ENCODE assay signal across 21 cellular contexts in genomic region chr3:195023989-195024388, GRCh38.
DNase-seq lines count a peak whose midpoint lies in the region; ATAC-seq, FAIRE-seq and TF ChIP-seq lines count a peak whose summit lies in the region.
"Had no signal": no experiment of that assay in that cellular context is flagged by ENCODE, and none has a peak within 500 bp of the region (broad histone marks: within the 10 kb centered on the region; RNA-seq: fewer than 3 reads in every experiment).

No MANE protein-coding gene starts in this region.

- H3K27me3 ChIP-seq in K562 (ENCODE audit: control insufficient read depth in 2 of 2, insufficient read depth in 2 of 2, low read length in 2 of 2) = peaks cover 28 to 50% of the 10 kb centered on the region in 2 experiments
- H3K27me3 ChIP-seq in trophoblast cell (ENCODE audit: insufficient read depth, low read length) = no peaks in the 10 kb centered on the region
- H3K27me3 ChIP-seq in upper lobe of right lung = no peaks in the 10 kb centered on the region
- no peaks in the 10 kb centered on the region for H3K27me3 ChIP-seq in pancreas
- H3K27me3 ChIP-seq: BE2C had no signal

- H2AFZ ChIP-seq in K562 (ENCODE audit: low read depth, low read length) (no peak overlapping the region), trophoblast cell (ENCODE audit: insufficient read depth, low read length, poor library complexity) (no peak overlapping the region)

- H3K4me1 ChIP-seq in K562 (replicated peaks in 1 of 2; ENCODE audit: control insufficient read depth in 2 of 2, insufficient read depth in 2 of 2, low read length in 2 of 2) (no peaks in the 10 kb centered on the region), trophoblast cell (ENCODE audit: control insufficient read depth in 1 of 2, insufficient read depth in 2 of 2, low read length in 2 of 2) (no peaks in the 10 kb centered on the region), upper lobe of right lung (no peaks in the 10 kb centered on the region), pancreas (peaks cover 0 to 1% (median 0%) of the 10 kb centered on the region in 3 donors)
- H3K4me1 ChIP-seq: BE2C had no signal

- H3K4me3 ChIP-seq in K562 = no peak overlapping the region
- peak overlapping the region; percentile 38 for H3K4me3 ChIP-seq in trophoblast cell (ENCODE audit: low read depth, low read length)
- H3K4me3 ChIP-seq in upper lobe of right lung = no peak overlapping the region
- no peak overlapping the region for H3K4me3 ChIP-seq in pancreas

- FAIRE-seq in HTR-8/SVneo (lab: Jason Lieb, UNC) = peak; percentile 60
- FAIRE-seq in K562 (lab: Jason Lieb, UNC) = no peak
- FAIRE-seq in pancreas (lab: Jason Lieb, UNC) = no peak
- FAIRE-seq: GM12892, GM18507, H1 had no signal

- intact Hi-C loops in K562 (cut with micrococcal nuclease) (no loop called here), upper lobe of right lung (cut with DNase I) (no loop called here), pancreas (cut with DNase I) (no loop called here)

- TF ChIP-seq CTCF in K562 (IDR thresholded peaks at IDR 0.05 in 2 of 3, conservative IDR thresholded peaks at IDR 0.05 in 1 of 3; ENCODE audit: insufficient read depth in 2 of 3, low read depth in 1 of 3, low read length in 3 of 3) (no peak), upper lobe of right lung (IDR thresholded peaks at IDR 0.05) (no peak), pancreas (IDR thresholded peaks at IDR 0.05) (no peak)

- H3K27ac ChIP-seq in K562 (ENCODE audit: extremely low read depth, low read depth, low read length) (no peak overlapping the region), trophoblast cell (ENCODE audit: low read depth, low read length) (no peak overlapping the region), upper lobe of right lung (no peak overlapping the region), pancreas (no peak overlapping the region)

- ATAC-seq in K562 (no peak), upper lobe of right lung (no peak), pancreas (no peak)

- no peaks in the 10 kb centered on the region for H4K20me1 ChIP-seq in K562 (replicated peaks; ENCODE audit: control insufficient read depth, insufficient read depth, low read length)

- no peak overlapping the region for H2BK5ac ChIP-seq in trophoblast cell (ENCODE audit: low read depth, low read length, poor library complexity)

- H3K4ac ChIP-seq in trophoblast cell (ENCODE audit: low read depth, low read length) = no peak overlapping the region

- peaks cover 4% of the 10 kb centered on the region; the same call in 1 of the 2 replicates for H3K9me3 ChIP-seq in K562 (replicated peaks; ENCODE audit: control insufficient read depth, insufficient read depth, low read depth, low read length)
- peaks cover 4% of the 10 kb centered on the region for H3K9me3 ChIP-seq in trophoblast cell (ENCODE audit: insufficient read depth, low read depth, low read length)
- no peaks in the 10 kb centered on the region for H3K9me3 ChIP-seq in upper lobe of right lung
- H3K9me3 ChIP-seq in pancreas = no peaks in the 10 kb centered on the region
- H3K9me3 ChIP-seq: BE2C had no signal

- no peak overlapping the region for H4K8ac ChIP-seq in trophoblast cell (ENCODE audit: low read depth, low read length)

- no peak overlapping the region for H2AK5ac ChIP-seq in trophoblast cell (ENCODE audit: low read length)

- H2BK120ac ChIP-seq in trophoblast cell (ENCODE audit: insufficient read depth, low read length, poor library complexity) = no peak overlapping the region

- no peak for TF ChIP-seq EP300 in K562 (IDR thresholded peaks at IDR 0.05; ENCODE audit: low read length)

- TF ChIP-seq RAD21 in K562 (CRISPR knock-in tag; conservative IDR thresholded peaks at IDR 0.05 in 1 of 2, IDR thresholded peaks at IDR 0.05 in 1 of 2) = no peak

- H3K9ac ChIP-seq in K562 (ENCODE audit: insufficient read depth in 1 of 2, low read depth in 2 of 2, low read length in 2 of 2) (no peak overlapping the region), trophoblast cell (ENCODE audit: low read length) (no peak overlapping the region)

- in situ Hi-C loops in K562 (cut with MboI) = no loop called here

- no peak overlapping the region for H4K91ac ChIP-seq in trophoblast cell (ENCODE audit: low read depth, low read length)

- no peak overlapping the region for H3K14ac ChIP-seq in trophoblast cell (ENCODE audit: low read length)

- H3K9me1 ChIP-seq in K562 (ENCODE audit: control insufficient read depth, insufficient read depth, low read length) = no peaks in the 10 kb centered on the region

- TF ChIP-seq POLR2A in K562 (conservative IDR thresholded peaks at IDR 0.05) = no peak

- no peak overlapping the region for H3K4me2 ChIP-seq in K562 (ENCODE audit: insufficient read depth, low read length)
- no peak overlapping the region for H3K4me2 ChIP-seq in trophoblast cell (ENCODE audit: low read length)

- H3K18ac ChIP-seq in trophoblast cell (ENCODE audit: low read length) = no peak overlapping the region

- H3K36me3 ChIP-seq in K562 (ENCODE audit: control insufficient read depth, insufficient read depth, low read length) = no peaks in the 10 kb centered on the region
- H3K36me3 ChIP-seq in trophoblast cell (ENCODE audit: control insufficient read depth in 1 of 2, insufficient read depth in 2 of 2, low read length in 2 of 2) = no peaks in the 10 kb centered on the region
- H3K36me3 ChIP-seq in upper lobe of right lung = no peaks in the 10 kb centered on the region
- no peaks in the 10 kb centered on the region for H3K36me3 ChIP-seq in pancreas
- H3K36me3 ChIP-seq: BE2C had no signal

- H4K12ac ChIP-seq in trophoblast cell (ENCODE audit: low read depth, low read length) = no peak overlapping the region

- POLR2A ChIA-PET in K562 (lab: Yijun Ruan, JAX) = no interaction called here

- no peak overlapping the region for H3K23ac ChIP-seq in trophoblast cell (ENCODE audit: low read length)

- H3K79me2 ChIP-seq in K562 (ENCODE audit: control insufficient read depth, insufficient read depth, low read length) (no peaks in the 10 kb centered on the region), trophoblast cell (ENCODE audit: control insufficient read depth, insufficient read depth, low read length, poor library complexity) (no peaks in the 10 kb centered on the region)

- CTCF ChIA-PET in K562 (lab: Yijun Ruan, JAX; ENCODE audit: low intra/inter-chr PET ratio) = no interaction called here

- DNase-seq in HTR-8/SVneo (ENCODE audit: insufficient read length, low spot score) = no peak
- DNase-seq in K562 (ENCODE audit: extremely low read depth in 1 of 4, low spot score in 3 of 4) = no peak
- DNase-seq in trophoblast cell = no peak
- peak; percentile 3 for DNase-seq in upper lobe of right lung
- DNase-seq in NCI-H2081 (lab: John Stamatoyannopoulos, UW) = no peak
- DNase-seq in pancreas = no peak
- DNase-seq in GM19238 (ENCODE audit: insufficient read length, low spot score) = no peak
- DNase-seq: ACHN; BE2C; C1 segment of cervical spinal cord; CD4-positive, CD25-positive, alpha-beta regulatory T cell; CD8-positive, alpha-beta memory T cell; COR-L47; DMS 273 treated with DMSO at 0.1 percent for 48 hours; DMS53; DND-41; EL; H9 had no signal

- WGBS in K562 (ENCODE audit: insufficient coverage, low coverage, missing lambda C conversion rate) = 22% methylated on average over 10 of the region's 11 CpGs
- WGBS in trophoblast cell (ENCODE audit: extremely low coverage, insufficient coverage, insufficient read length) = no CpG with 5 or more reads among the region's 11 CpGs
- 70 to 90% methylated on average over 11 of the region's 11 CpGs for WGBS in pancreas, 2 donors

- H2BK12ac ChIP-seq in trophoblast cell (ENCODE audit: low read length) = no peak overlapping the region

- H3K79me1 ChIP-seq in trophoblast cell (ENCODE audit: low read length) = no peaks in the 10 kb centered on the region

- no TSS peak for BruUV-seq in K562 (replicated peaks; lab: Mats Ljungman, UMichigan)

TF ChIP-seq in K562, 482 proteins besides CTCF, POLR2A, EP300 and RAD21:
- TF ChIP-seq BHLHE40 (IDR thresholded peaks at IDR 0.05; ENCODE audit: low read length) (0 out of 2 replicates have a peak, but pooled peaks have one; percentile 31), ZNF76 (CRISPR knock-in tag; IDR thresholded peaks at IDR 0.05; ENCODE audit: borderline replicate concordance) (no peak)
